ENCODE assay signal across 1 cellular context in genomic region chr16:72947379-72948237, GRCh38.
A peak's percentile ranks its signal among the peaks of the same experiment; 100 is the strongest.
TF ChIP-seq lines count a peak whose summit lies in the region.

No MANE protein-coding gene starts in this region.

TF ChIP-seq in HepG2, 621 proteins besides CTCF, POLR2A, EP300 and RAD21 (continued from another document and continues in another):
- TF ChIP-seq TERF1 (CRISPR knock-in tag; IDR thresholded peaks at IDR 0.05) (no peak), ZNF713 (CRISPR knock-in tag; IDR thresholded peaks at IDR 0.05) (no peak), CAMTA2 (CRISPR knock-in tag; IDR thresholded peaks at IDR 0.05; ENCODE audit: borderline replicate concordance) (no peak), AKAP8 (CRISPR knock-in tag; IDR thresholded peaks at IDR 0.05) (no peak; the same call in 1 of the 2 replicates), AHDC1 (CRISPR knock-in tag; IDR thresholded peaks at IDR 0.05; ENCODE audit: borderline replicate concordance) (no peak), DBP (CRISPR knock-in tag; IDR thresholded peaks at IDR 0.05; ENCODE audit: not compliant biosample characterization) (no peak), KAT2B (IDR thresholded peaks at IDR 0.05; ENCODE audit: borderline replicate concordance, low read depth, low read length) (no peak), TAF15 (IDR thresholded peaks at IDR 0.05; ENCODE audit: low read depth, low read length, poor library complexity, severe bottlenecking) (no peak), ZNF564 (CRISPR knock-in tag; IDR thresholded peaks at IDR 0.05) (no peak), GMEB1 (CRISPR knock-in tag; IDR thresholded peaks at IDR 0.05; ENCODE audit: borderline replicate concordance) (0 out of 2 replicates have a peak, but pooled peaks have one; percentile 16), ZNF674 (CRISPR knock-in tag; IDR thresholded peaks at IDR 0.05; ENCODE audit: low read depth) (no peak), ZBTB10 (CRISPR knock-in tag; IDR thresholded peaks at IDR 0.05; ENCODE audit: borderline replicate concordance) (no peak), ZEB1 (IDR thresholded peaks at IDR 0.05; ENCODE audit: insufficient replicate concordance, low read depth) (no peak), TFDP2 (CRISPR knock-in tag; IDR thresholded peaks at IDR 0.05) (peak; percentile 75), YEATS4 (CRISPR knock-in tag; IDR thresholded peaks at IDR 0.05; ENCODE audit: borderline replicate concordance) (no peak), KDM5B (CRISPR knock-in tag; IDR thresholded peaks at IDR 0.05; ENCODE audit: borderline replicate concordance) (peak; percentile 35; the same call in 1 of the 2 replicates), RNF219 (CRISPR knock-in tag; IDR thresholded peaks at IDR 0.05) (no peak), STAG1 (CRISPR knock-in tag; IDR thresholded peaks at IDR 0.05) (peak; percentile 66), NAIF1 (CRISPR knock-in tag; IDR thresholded peaks at IDR 0.05; ENCODE audit: borderline replicate concordance) (no peak), TEAD3 (CRISPR knock-in tag; optimal IDR thresholded peaks at IDR 0.05; ENCODE audit: borderline replicate concordance) (peak; percentile 78), ESRRA (CRISPR knock-in tag; IDR thresholded peaks at IDR 0.05; ENCODE audit: low read depth) (peak; percentile 88), RFX3 (CRISPR knock-in tag; IDR thresholded peaks at IDR 0.05) (0 out of 2 replicates have a peak, but pooled peaks have one; percentile 23), ZNF136 (CRISPR knock-in tag; IDR thresholded peaks at IDR 0.05; ENCODE audit: low read depth) (no peak), ARHGAP35 (CRISPR knock-in tag; IDR thresholded peaks at IDR 0.05; ENCODE audit: borderline replicate concordance) (no peak), ZFYVE20 (CRISPR knock-in tag; IDR thresholded peaks at IDR 0.05; ENCODE audit: borderline replicate concordance, low read depth) (no peak), ZNF160 (CRISPR knock-in tag; IDR thresholded peaks at IDR 0.05) (no peak), ZNF740 (CRISPR knock-in tag; IDR thresholded peaks at IDR 0.05) (no peak), ZNF317 (CRISPR knock-in tag; IDR thresholded peaks at IDR 0.05) (no peak; the same call in 1 of the 2 replicates), ZBTB7B (CRISPR knock-in tag; IDR thresholded peaks at IDR 0.05) (peak; percentile 60; the same call in 1 of the 2 replicates), KMT2A (CRISPR knock-in tag; IDR thresholded peaks at IDR 0.05) (peak; percentile 49), ZNF644 (CRISPR knock-in tag; IDR thresholded peaks at IDR 0.05; ENCODE audit: low read depth) (peak; percentile 88), LBX2 (CRISPR knock-in tag; IDR thresholded peaks at IDR 0.05; ENCODE audit: borderline replicate concordance) (no peak), REST (IDR thresholded peaks at IDR 0.05; ENCODE audit: borderline replicate concordance in 1 of 2, low read depth in 1 of 2, low read length in 2 of 2) (no peak), ZNF251 (CRISPR knock-in tag; IDR thresholded peaks at IDR 0.05) (no peak), PHF5A (CRISPR knock-in tag; IDR thresholded peaks at IDR 0.05; ENCODE audit: low read depth, unreplicated experiment) (no peak), CENPX (CRISPR knock-in tag; IDR thresholded peaks at IDR 0.05) (no peak), ZNF83 (CRISPR knock-in tag; IDR thresholded peaks at IDR 0.05; ENCODE audit: borderline replicate concordance) (no peak), ZNF143 (CRISPR knock-in tag; IDR thresholded peaks at IDR 0.05) (no peak)
